8 cellular contexts compared by ENCODE assay signal in genomic region chr20:5749512-5750490, GRCh38. TPM values are rescaled to one million over a fixed set of nuclear protein-coding genes. Genes with fewer than 3 reads are reported as not detected.
A peak's percentile ranks its signal among the peaks of the same experiment; 100 is the strongest.
DNase-seq lines count a peak whose midpoint lies in the region; ATAC-seq and TF ChIP-seq lines count a peak whose summit lies in the region.

Gene SHLD1 (plus strand): TSS chr20:5750401. CDS start chr20:5772866, 22,465 bp downstream.

- ATAC-seq in GM18498 (IDR thresholded peaks at IDR 0.05; ENCODE audit: unreplicated experiment) (peak; percentile 97), HG02938 (IDR thresholded peaks at IDR 0.05; ENCODE audit: unreplicated experiment) (peak; percentile 88)

- H3K4me1 Mint-ChIP-seq in T-helper 2 cell treated with Interferon-gamma antibody and Interleukin-4, amounts not matched to agents 5 μg/mL and 100 μg/mL, for 36 hours (ENCODE audit: low read depth) = peaks cover 15% of the 10 kb centered on the region

- peak; percentile 69 for DNase-seq in NCI-H187 treated with DMSO at 0.1 percent for 48 hours (lab: John Stamatoyannopoulos, UW)
- peak; percentile 75 for DNase-seq in T-helper 2 cell treated with Interferon-gamma antibody and Interleukin-4, amounts not matched to agents 5 μg/mL and 100 μg/mL, for 36 hours (ENCODE audit: low spot score)
- peak; percentile 45 to 89 for DNase-seq in ascending aorta (ENCODE audit: low spot score in 2 of 2)
- DNase-seq in hepatocyte (ENCODE audit: low spot score) = peak; percentile 90
- DNase-seq in renal cortical epithelial cell (ENCODE audit: low read depth) = peak; percentile 78
- DNase-seq in cortex of kidney (lab: John Stamatoyannopoulos, UW) = no peak

- peak within 1 kb of the TSS; percentile 82 for H3K4me2 ChIP-seq in hepatocyte

- H4K20me1 ChIP-seq in hepatocyte (ENCODE audit: insufficient read depth, poor library complexity, severe bottlenecking) = no peaks in the 10 kb centered on the region

- H3K4me3 ChIP-seq in ascending aorta (peak within 1 kb of the TSS; percentile 61 to 69), hepatocyte (peak within 1 kb of the TSS; percentile 56)

- intact Hi-C loops in ascending aorta (cut with DNase I) = loop anchor here (1.0 kb wide), 1 partner anchor 200 kb away; the partner anchor contains the start of genes MCM8 and TRMT6

- no peaks in the 10 kb centered on the region for H3K27me3 Mint-ChIP-seq in T-helper 2 cell treated with Interferon-gamma antibody and Interleukin-4, amounts not matched to agents 5 μg/mL and 100 μg/mL, for 36 hours (ENCODE audit: low read depth)

- H3K27me3 ChIP-seq in ascending aorta = no peaks in the 10 kb centered on the region
- H3K27me3 ChIP-seq in hepatocyte = no peaks in the 10 kb centered on the region

- H3K4me3 Mint-ChIP-seq in T-helper 2 cell treated with Interferon-gamma antibody and Interleukin-4, amounts not matched to agents 5 μg/mL and 100 μg/mL, for 36 hours = peak within 1 kb of the TSS; percentile 90

- no peaks in the 10 kb centered on the region for H3K9me3 ChIP-seq in ascending aorta
- no peaks in the 10 kb centered on the region for H3K9me3 ChIP-seq in hepatocyte (ENCODE audit: low read depth)

- H2AFZ ChIP-seq in hepatocyte = peak within 1 kb of the TSS; percentile 91

- peaks cover 20% of the 10 kb centered on the region for H3K79me2 ChIP-seq in hepatocyte

- H3K9me2 ChIP-seq in hepatocyte (replicated peaks; ENCODE audit: insufficient read depth) = no peaks in the 10 kb centered on the region

- H3K9me3 Mint-ChIP-seq in T-helper 2 cell treated with Interferon-gamma antibody and Interleukin-4, amounts not matched to agents 5 μg/mL and 100 μg/mL, for 36 hours = peaks cover 4% of the 10 kb centered on the region

- H3K36me3 ChIP-seq in ascending aorta (no peaks in the 10 kb centered on the region), hepatocyte (replicated peaks; ENCODE audit: insufficient read depth, low read depth) (no peaks in the 10 kb centered on the region)

- TF ChIP-seq CTCF in ascending aorta (IDR thresholded peaks at IDR 0.05) (no peak), hepatocyte (IDR thresholded peaks at IDR 0.05; ENCODE audit: poor library complexity) (no peak)

- H3K27ac ChIP-seq in ascending aorta (peak within 1 kb of the TSS; percentile 80 to 86), hepatocyte (peak within 1 kb of the TSS; percentile 93)

- H3K27ac Mint-ChIP-seq in T-helper 2 cell treated with Interferon-gamma antibody and Interleukin-4, amounts not matched to agents 5 μg/mL and 100 μg/mL, for 36 hours = peak within 1 kb of the TSS; percentile 93

- peaks cover 12% of the 10 kb centered on the region for H3K36me3 Mint-ChIP-seq in T-helper 2 cell treated with Interferon-gamma antibody and Interleukin-4, amounts not matched to agents 5 μg/mL and 100 μg/mL, for 36 hours (ENCODE audit: low read depth)

- H3K4me1 ChIP-seq in ascending aorta = peaks cover 0 to 6% of the 10 kb centered on the region in 2 donors
- peaks cover 19% of the 10 kb centered on the region for H3K4me1 ChIP-seq in hepatocyte (ENCODE audit: insufficient read depth)

- 50% methylated on average over 32 of the region's 33 CpGs for WGBS in hepatocyte (ENCODE audit: low lambda C conversion rate, missing lambda C conversion rate)

RNA-seq across cellular contexts. Expression of gene SHLD1, which starts in this region (rescaled TPM):
- total RNA-seq in ascending aorta (not detected), hepatocyte (5.9 and 8.3 TPM in 2 replicates), renal cortical epithelial cell (0.17 and 1.6 TPM in 2 replicates)
- polyA plus RNA-seq in hepatocyte = 9.1 and 11.2 TPM in 2 replicates

Comparison
In these comparisons a context has a peak if more than half of its experiments do, and no peak if none do; other contexts are left out.
1. Peak in DNase-seq, H3K4me3 ChIP-seq and H3K27ac ChIP-seq in ascending aorta; RNA of the gene not detected or under 1 TPM.